ENCODE assay signal across 13 cellular contexts in genomic region chr1:26690576-26691031, GRCh38. TPM values are rescaled to one million over a fixed set of nuclear protein-coding genes. Genes with fewer than 3 reads are reported as not detected.
DNase-seq lines count a peak whose midpoint lies in the region; ATAC-seq and TF ChIP-seq lines count a peak whose summit lies in the region.
"Had no signal": no experiment of that assay in that cellular context is flagged by ENCODE, and none has a peak within 500 bp of the region (broad histone marks: within the 10 kb centered on the region; RNA-seq: fewer than 3 reads in every experiment).

No MANE protein-coding gene starts in this region.

- H3K79me2 ChIP-seq in hepatocyte = no peaks in the 10 kb centered on the region

- no peaks in the 10 kb centered on the region for H3K9me3 ChIP-seq in cardiac muscle cell (ENCODE audit: low read depth)
- no peaks in the 10 kb centered on the region for H3K9me3 ChIP-seq in left ventricle myocardium inferior (replicated peaks)
- H3K9me3 ChIP-seq in hepatocyte (ENCODE audit: low read depth) = no peaks in the 10 kb centered on the region
- H3K9me3 ChIP-seq: heart left ventricle had no signal

- TF ChIP-seq CTCF in cardiac muscle cell (IDR thresholded peaks at IDR 0.05; ENCODE audit: low read depth, low read length) = no peak
- TF ChIP-seq CTCF in left ventricle myocardium inferior (IDR thresholded peaks at IDR 0.05; ENCODE audit: borderline replicate concordance) = no peak
- no peak for TF ChIP-seq CTCF in hepatocyte (IDR thresholded peaks at IDR 0.05; ENCODE audit: poor library complexity)

- no peaks in the 10 kb centered on the region for H3K9me2 ChIP-seq in hepatocyte (replicated peaks; ENCODE audit: insufficient read depth)

- H4K20me1 ChIP-seq in hepatocyte (ENCODE audit: insufficient read depth, poor library complexity, severe bottlenecking) = no peaks in the 10 kb centered on the region

- H3K27ac ChIP-seq in cardiac muscle cell (peak overlapping the region; percentile 98), left ventricle myocardium inferior (replicated peaks) (no peak overlapping the region), hepatocyte (peak overlapping the region; percentile 93)

- H3K27me3 ChIP-seq in cardiac muscle cell (no peaks in the 10 kb centered on the region), left ventricle myocardium inferior (ENCODE audit: low read depth) (no peaks in the 10 kb centered on the region), hepatocyte (no peaks in the 10 kb centered on the region)

- intact Hi-C loops in left ventricle myocardium inferior (cut with micrococcal nuclease) = no loop called here

- ATAC-seq in GM21360 (IDR thresholded peaks at IDR 0.05; ENCODE audit: unreplicated experiment) = no peak
- ATAC-seq in GM21367 (IDR thresholded peaks at IDR 0.05; ENCODE audit: unreplicated experiment) = no peak
- ATAC-seq in HG03280 (IDR thresholded peaks at IDR 0.05; ENCODE audit: unreplicated experiment) = no peak
- ATAC-seq: heart left ventricle, left ventricle myocardium superior had no signal

- no peak overlapping the region for H3K4me3 ChIP-seq in cardiac muscle cell
- no peak overlapping the region for H3K4me3 ChIP-seq in left ventricle myocardium inferior
- no peak overlapping the region for H3K4me3 ChIP-seq in hepatocyte
- H3K4me3 ChIP-seq: heart left ventricle had no signal

- DNase-seq in cardiac muscle cell (ENCODE audit: low read depth in 1 of 2, low spot score in 1 of 2) (peak in 1 of 2 donors; percentile 50), left ventricle myocardium inferior (no peak), RKO (ENCODE audit: low spot score) (peak; percentile 33), hepatocyte (ENCODE audit: low spot score) (peak; percentile 16), NCI-H2081 treated with DMSO at 0.1 percent for 48 hours (lab: John Stamatoyannopoulos, UW) (no peak)
- DNase-seq: activated T-cell treated with anti-CD3 and anti-CD28 coated beads for 4 hours, heart left ventricle, left ventricle myocardium superior, NCI-H1048, NCI-H526 treated with DMSO at 0.1 percent for 48 hours had no signal

- H3K4me2 ChIP-seq in hepatocyte = peak overlapping the region; percentile 25

- H3K36me3 ChIP-seq in cardiac muscle cell = no peaks in the 10 kb centered on the region
- H3K36me3 ChIP-seq in left ventricle myocardium inferior = no peaks in the 10 kb centered on the region
- no peaks in the 10 kb centered on the region for H3K36me3 ChIP-seq in hepatocyte (replicated peaks; ENCODE audit: insufficient read depth, low read depth)
- H3K36me3 ChIP-seq: heart left ventricle had no signal

- H3K4me1 ChIP-seq in cardiac muscle cell (ENCODE audit: low read depth) (peaks cover 31% of the 10 kb centered on the region), left ventricle myocardium inferior (peaks cover 40% of the 10 kb centered on the region), hepatocyte (ENCODE audit: insufficient read depth) (peaks cover 30% of the 10 kb centered on the region)

- H2AFZ ChIP-seq in hepatocyte = peak overlapping the region; percentile 76

RNA-seq across cellular contexts. Expression of gene ARID1A, which starts 5.2 kb away (rescaled TPM):
- total RNA-seq in cardiac muscle cell = 52.9 and 93.3 TPM in 2 replicates
- polyA plus RNA-seq in cardiac muscle cell = 28.5 and 43.1 TPM in 2 replicates
- 31.7 TPM for total RNA-seq in left ventricle myocardium inferior
- 32.3 and 35.8 TPM in 2 replicates for total RNA-seq in hepatocyte
- 26.6 and 27.9 TPM in 2 replicates for polyA plus RNA-seq in hepatocyte

Comparison
In these comparisons a context has a peak if more than half of its experiments do, and no peak if none do; other contexts are left out.
1. DNase-seq: peak in RKO (single experiment) and hepatocyte (single experiment); none in left ventricle myocardium inferior (single experiment) and NCI-H2081 treated with DMSO at 0.1 percent for 48 hours (single experiment).